1 cellular context compared by ENCODE assay signal in the genomic region with DNA sequence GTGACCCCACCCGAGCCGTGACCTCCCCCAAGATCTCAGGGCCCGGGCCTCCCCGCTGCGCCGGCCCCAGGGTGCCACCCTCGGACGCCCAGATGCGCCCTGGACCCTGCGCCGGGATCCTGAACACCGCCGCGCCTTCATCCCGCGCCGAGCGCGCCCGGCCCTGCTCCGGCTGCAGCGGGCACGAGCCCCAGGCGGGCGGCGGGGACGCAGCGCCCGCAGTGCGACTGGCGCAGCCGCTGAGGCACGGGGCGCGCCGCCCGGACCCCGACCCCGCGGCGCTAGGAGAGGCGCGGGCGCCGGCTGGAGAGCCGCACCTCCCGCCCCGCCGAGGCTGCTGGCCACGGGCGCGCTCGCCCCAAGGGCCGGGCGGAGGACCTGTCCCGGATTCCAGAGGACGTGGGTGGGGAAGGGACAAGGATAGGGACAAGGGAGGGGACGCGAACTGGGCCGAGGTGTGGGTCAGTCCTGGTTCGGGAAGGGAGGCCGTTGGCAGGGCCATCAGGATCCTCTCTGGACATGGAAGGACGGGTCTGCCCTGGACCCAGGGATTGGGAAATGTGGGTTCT.
TF ChIP-seq lines count a peak whose summit lies in the region.

No MANE protein-coding gene starts in this region.

TF ChIP-seq in K562, 482 proteins besides CTCF, POLR2A, EP300 and RAD21 (continued from another document and continues in another):
- TF ChIP-seq, protein P1, sequence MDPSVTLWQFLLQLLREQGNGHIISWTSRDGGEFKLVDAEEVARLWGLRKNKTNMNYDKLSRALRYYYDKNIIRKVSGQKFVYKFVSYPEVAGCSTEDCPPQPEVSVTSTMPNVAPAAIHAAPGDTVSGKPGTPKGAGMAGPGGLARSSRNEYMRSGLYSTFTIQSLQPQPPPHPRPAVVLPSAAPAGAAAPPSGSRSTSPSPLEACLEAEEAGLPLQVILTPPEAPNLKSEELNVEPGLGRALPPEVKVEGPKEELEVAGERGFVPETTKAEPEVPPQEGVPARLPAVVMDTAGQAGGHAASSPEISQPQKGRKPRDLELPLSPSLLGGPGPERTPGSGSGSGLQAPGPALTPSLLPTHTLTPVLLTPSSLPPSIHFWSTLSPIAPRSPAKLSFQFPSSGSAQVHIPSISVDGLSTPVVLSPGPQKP (CRISPR knock-in tag; IDR thresholded peaks at IDR 0.05) = no peak
- no peak for TF ChIP-seq CBX8 (IDR thresholded peaks at IDR 0.05; ENCODE audit: borderline replicate concordance, extremely low read depth, low read depth, low read length, poor library complexity, severe bottlenecking)
- no peak for TF ChIP-seq ZNF785 (CRISPR knock-in tag; IDR thresholded peaks at IDR 0.05)
- TF ChIP-seq FOXM1 (IDR thresholded peaks at IDR 0.05; ENCODE audit: low read depth) = no peak
- TF ChIP-seq FOXM1 (CRISPR knock-in tag; IDR thresholded peaks at IDR 0.05; ENCODE audit: low read depth) = no peak
- TF ChIP-seq NCOA4 (IDR thresholded peaks at IDR 0.05; ENCODE audit: partially characterized antibody) = no peak
- TF ChIP-seq ZEB2 (IDR thresholded peaks at IDR 0.05) = no peak
- TF ChIP-seq NONO (IDR thresholded peaks at IDR 0.05; ENCODE audit: low read depth in 2 of 2, low read length in 1 of 2) = peak in 1 of 2 experiments; percentile 64; a peak in 1 of 4 replicates
- no peak for TF ChIP-seq MTF1 (CRISPR knock-in tag; IDR thresholded peaks at IDR 0.05; ENCODE audit: borderline replicate concordance)
- TF ChIP-seq ZC3H11A (IDR thresholded peaks at IDR 0.05; ENCODE audit: low read depth, low read length) = no peak
- TF ChIP-seq GTF2A2 (tag; IDR thresholded peaks at IDR 0.05) = no peak
- TF ChIP-seq, protein P2, sequence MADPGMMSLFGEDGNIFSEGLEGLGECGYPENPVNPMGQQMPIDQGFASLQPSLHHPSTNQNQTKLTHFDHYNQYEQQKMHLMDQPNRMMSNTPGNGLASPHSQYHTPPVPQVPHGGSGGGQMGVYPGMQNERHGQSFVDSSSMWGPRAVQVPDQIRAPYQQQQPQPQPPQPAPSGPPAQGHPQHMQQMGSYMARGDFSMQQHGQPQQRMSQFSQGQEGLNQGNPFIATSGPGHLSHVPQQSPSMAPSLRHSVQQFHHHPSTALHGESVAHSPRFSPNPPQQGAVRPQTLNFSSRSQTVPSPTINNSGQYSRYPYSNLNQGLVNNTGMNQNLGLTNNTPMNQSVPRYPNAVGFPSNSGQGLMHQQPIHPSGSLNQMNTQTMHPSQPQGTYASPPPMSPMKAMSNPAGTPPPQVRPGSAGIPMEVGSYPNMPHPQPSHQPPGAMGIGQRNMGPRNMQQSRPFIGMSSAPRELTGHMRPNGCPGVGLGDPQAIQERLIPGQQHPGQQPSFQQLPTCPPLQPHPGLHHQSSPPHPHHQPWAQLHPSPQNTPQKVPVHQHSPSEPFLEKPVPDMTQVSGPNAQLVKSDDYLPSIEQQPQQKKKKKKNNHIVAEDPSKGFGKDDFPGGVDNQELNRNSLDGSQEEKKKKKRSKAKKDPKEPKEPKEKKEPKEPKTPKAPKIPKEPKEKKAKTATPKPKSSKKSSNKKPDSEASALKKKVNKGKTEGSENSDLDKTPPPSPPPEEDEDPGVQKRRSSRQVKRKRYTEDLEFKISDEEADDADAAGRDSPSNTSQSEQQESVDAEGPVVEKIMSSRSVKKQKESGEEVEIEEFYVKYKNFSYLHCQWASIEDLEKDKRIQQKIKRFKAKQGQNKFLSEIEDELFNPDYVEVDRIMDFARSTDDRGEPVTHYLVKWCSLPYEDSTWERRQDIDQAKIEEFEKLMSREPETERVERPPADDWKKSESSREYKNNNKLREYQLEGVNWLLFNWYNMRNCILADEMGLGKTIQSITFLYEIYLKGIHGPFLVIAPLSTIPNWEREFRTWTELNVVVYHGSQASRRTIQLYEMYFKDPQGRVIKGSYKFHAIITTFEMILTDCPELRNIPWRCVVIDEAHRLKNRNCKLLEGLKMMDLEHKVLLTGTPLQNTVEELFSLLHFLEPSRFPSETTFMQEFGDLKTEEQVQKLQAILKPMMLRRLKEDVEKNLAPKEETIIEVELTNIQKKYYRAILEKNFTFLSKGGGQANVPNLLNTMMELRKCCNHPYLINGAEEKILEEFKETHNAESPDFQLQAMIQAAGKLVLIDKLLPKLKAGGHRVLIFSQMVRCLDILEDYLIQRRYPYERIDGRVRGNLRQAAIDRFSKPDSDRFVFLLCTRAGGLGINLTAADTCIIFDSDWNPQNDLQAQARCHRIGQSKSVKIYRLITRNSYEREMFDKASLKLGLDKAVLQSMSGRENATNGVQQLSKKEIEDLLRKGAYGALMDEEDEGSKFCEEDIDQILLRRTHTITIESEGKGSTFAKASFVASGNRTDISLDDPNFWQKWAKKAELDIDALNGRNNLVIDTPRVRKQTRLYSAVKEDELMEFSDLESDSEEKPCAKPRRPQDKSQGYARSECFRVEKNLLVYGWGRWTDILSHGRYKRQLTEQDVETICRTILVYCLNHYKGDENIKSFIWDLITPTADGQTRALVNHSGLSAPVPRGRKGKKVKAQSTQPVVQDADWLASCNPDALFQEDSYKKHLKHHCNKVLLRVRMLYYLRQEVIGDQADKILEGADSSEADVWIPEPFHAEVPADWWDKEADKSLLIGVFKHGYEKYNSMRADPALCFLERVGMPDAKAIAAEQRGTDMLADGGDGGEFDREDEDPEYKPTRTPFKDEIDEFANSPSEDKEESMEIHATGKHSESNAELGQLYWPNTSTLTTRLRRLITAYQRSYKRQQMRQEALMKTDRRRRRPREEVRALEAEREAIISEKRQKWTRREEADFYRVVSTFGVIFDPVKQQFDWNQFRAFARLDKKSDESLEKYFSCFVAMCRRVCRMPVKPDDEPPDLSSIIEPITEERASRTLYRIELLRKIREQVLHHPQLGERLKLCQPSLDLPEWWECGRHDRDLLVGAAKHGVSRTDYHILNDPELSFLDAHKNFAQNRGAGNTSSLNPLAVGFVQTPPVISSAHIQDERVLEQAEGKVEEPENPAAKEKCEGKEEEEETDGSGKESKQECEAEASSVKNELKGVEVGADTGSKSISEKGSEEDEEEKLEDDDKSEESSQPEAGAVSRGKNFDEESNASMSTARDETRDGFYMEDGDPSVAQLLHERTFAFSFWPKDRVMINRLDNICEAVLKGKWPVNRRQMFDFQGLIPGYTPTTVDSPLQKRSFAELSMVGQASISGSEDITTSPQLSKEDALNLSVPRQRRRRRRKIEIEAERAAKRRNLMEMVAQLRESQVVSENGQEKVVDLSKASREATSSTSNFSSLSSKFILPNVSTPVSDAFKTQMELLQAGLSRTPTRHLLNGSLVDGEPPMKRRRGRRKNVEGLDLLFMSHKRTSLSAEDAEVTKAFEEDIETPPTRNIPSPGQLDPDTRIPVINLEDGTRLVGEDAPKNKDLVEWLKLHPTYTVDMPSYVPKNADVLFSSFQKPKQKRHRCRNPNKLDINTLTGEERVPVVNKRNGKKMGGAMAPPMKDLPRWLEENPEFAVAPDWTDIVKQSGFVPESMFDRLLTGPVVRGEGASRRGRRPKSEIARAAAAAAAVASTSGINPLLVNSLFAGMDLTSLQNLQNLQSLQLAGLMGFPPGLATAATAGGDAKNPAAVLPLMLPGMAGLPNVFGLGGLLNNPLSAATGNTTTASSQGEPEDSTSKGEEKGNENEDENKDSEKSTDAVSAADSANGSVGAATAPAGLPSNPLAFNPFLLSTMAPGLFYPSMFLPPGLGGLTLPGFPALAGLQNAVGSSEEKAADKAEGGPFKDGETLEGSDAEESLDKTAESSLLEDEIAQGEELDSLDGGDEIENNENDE (IDR thresholded peaks at IDR 0.05; ENCODE audit: low read depth, low read length) = no peak
- no peak for TF ChIP-seq YBX1 (IDR thresholded peaks at IDR 0.05)
- TF ChIP-seq, protein P3, sequence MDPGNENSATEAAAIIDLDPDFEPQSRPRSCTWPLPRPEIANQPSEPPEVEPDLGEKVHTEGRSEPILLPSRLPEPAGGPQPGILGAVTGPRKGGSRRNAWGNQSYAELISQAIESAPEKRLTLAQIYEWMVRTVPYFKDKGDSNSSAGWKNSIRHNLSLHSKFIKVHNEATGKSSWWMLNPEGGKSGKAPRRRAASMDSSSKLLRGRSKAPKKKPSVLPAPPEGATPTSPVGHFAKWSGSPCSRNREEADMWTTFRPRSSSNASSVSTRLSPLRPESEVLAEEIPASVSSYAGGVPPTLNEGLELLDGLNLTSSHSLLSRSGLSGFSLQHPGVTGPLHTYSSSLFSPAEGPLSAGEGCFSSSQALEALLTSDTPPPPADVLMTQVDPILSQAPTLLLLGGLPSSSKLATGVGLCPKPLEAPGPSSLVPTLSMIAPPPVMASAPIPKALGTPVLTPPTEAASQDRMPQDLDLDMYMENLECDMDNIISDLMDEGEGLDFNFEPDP (CRISPR knock-in tag; IDR thresholded peaks at IDR 0.05) = no peak
- TF ChIP-seq, protein P4, sequence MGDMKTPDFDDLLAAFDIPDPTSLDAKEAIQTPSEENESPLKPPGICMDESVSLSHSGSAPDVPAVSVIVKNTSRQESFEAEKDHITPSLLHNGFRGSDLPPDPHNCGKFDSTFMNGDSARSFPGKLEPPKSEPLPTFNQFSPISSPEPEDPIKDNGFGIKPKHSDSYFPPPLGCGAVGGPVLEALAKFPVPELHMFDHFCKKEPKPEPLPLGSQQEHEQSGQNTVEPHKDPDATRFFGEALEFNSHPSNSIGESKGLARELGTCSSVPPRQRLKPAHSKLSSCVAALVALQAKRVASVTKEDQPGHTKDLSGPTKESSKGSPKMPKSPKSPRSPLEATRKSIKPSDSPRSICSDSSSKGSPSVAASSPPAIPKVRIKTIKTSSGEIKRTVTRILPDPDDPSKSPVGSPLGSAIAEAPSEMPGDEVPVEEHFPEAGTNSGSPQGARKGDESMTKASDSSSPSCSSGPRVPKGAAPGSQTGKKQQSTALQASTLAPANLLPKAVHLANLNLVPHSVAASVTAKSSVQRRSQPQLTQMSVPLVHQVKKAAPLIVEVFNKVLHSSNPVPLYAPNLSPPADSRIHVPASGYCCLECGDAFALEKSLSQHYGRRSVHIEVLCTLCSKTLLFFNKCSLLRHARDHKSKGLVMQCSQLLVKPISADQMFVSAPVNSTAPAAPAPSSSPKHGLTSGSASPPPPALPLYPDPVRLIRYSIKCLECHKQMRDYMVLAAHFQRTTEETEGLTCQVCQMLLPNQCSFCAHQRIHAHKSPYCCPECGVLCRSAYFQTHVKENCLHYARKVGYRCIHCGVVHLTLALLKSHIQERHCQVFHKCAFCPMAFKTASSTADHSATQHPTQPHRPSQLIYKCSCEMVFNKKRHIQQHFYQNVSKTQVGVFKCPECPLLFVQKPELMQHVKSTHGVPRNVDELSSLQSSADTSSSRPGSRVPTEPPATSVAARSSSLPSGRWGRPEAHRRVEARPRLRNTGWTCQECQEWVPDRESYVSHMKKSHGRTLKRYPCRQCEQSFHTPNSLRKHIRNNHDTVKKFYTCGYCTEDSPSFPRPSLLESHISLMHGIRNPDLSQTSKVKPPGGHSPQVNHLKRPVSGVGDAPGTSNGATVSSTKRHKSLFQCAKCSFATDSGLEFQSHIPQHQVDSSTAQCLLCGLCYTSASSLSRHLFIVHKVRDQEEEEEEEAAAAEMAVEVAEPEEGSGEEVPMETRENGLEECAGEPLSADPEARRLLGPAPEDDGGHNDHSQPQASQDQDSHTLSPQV (IDR thresholded peaks at IDR 0.05) = no peak
- TF ChIP-seq, protein P5, sequence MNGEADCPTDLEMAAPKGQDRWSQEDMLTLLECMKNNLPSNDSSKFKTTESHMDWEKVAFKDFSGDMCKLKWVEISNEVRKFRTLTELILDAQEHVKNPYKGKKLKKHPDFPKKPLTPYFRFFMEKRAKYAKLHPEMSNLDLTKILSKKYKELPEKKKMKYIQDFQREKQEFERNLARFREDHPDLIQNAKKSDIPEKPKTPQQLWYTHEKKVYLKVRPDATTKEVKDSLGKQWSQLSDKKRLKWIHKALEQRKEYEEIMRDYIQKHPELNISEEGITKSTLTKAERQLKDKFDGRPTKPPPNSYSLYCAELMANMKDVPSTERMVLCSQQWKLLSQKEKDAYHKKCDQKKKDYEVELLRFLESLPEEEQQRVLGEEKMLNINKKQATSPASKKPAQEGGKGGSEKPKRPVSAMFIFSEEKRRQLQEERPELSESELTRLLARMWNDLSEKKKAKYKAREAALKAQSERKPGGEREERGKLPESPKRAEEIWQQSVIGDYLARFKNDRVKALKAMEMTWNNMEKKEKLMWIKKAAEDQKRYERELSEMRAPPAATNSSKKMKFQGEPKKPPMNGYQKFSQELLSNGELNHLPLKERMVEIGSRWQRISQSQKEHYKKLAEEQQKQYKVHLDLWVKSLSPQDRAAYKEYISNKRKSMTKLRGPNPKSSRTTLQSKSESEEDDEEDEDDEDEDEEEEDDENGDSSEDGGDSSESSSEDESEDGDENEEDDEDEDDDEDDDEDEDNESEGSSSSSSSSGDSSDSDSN (IDR thresholded peaks at IDR 0.05; ENCODE audit: borderline replicate concordance in 1 of 2, low read depth in 2 of 2, low read length in 2 of 2) = peak in 1 of 2 experiments; percentile 75; a peak in 1 of 4 replicates
- TF ChIP-seq NFE2L1 (tag; IDR thresholded peaks at IDR 0.05; ENCODE audit: borderline replicate concordance, low read depth) = no peak
- no peak for TF ChIP-seq HDAC1 (IDR thresholded peaks at IDR 0.05)
- no peak for TF ChIP-seq ZNF444 (CRISPR knock-in tag; IDR thresholded peaks at IDR 0.05)
- TF ChIP-seq GATAD2B (IDR thresholded peaks at IDR 0.05; ENCODE audit: borderline replicate concordance) = peak; percentile 40; the same call in 1 of the 2 replicates
- TF ChIP-seq CREM (IDR thresholded peaks at IDR 0.05; ENCODE audit: low read depth) = no peak
- no peak for TF ChIP-seq RBM39 (optimal IDR thresholded peaks at IDR 0.05; ENCODE audit: low read depth, low read length)
- TF ChIP-seq FOXK2 (conservative IDR thresholded peaks at IDR 0.05 in 1 of 2, IDR thresholded peaks at IDR 0.05 in 1 of 2; ENCODE audit: low read depth in 2 of 2) = no peak
- TF ChIP-seq RB1 (IDR thresholded peaks at IDR 0.05; ENCODE audit: low read depth) = peak; percentile 51; the same call in 1 of the 2 replicates
- no peak for TF ChIP-seq ZNF699 (CRISPR knock-in tag; IDR thresholded peaks at IDR 0.05; ENCODE audit: insufficient replicate concordance)
- TF ChIP-seq MYC (IDR thresholded peaks at IDR 0.05; ENCODE audit: low read depth, low read length) = no peak
- TF ChIP-seq MYC (CRISPR knock-in tag; IDR thresholded peaks at IDR 0.05; ENCODE audit: borderline replicate concordance, low read depth) = no peak
- no peak for TF ChIP-seq CBFB (CRISPR knock-in tag; IDR thresholded peaks at IDR 0.05)
- TF ChIP-seq ZNF436 (CRISPR knock-in tag; IDR thresholded peaks at IDR 0.05) = no peak
- TF ChIP-seq, protein P6, sequence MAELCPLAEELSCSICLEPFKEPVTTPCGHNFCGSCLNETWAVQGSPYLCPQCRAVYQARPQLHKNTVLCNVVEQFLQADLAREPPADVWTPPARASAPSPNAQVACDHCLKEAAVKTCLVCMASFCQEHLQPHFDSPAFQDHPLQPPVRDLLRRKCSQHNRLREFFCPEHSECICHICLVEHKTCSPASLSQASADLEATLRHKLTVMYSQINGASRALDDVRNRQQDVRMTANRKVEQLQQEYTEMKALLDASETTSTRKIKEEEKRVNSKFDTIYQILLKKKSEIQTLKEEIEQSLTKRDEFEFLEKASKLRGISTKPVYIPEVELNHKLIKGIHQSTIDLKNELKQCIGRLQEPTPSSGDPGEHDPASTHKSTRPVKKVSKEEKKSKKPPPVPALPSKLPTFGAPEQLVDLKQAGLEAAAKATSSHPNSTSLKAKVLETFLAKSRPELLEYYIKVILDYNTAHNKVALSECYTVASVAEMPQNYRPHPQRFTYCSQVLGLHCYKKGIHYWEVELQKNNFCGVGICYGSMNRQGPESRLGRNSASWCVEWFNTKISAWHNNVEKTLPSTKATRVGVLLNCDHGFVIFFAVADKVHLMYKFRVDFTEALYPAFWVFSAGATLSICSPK (IDR thresholded peaks at IDR 0.05; ENCODE audit: borderline replicate concordance) = no peak
- TF ChIP-seq BACH1 (tag; IDR thresholded peaks at IDR 0.05) = no peak
